Comparison of ENCODE assay signal across 11 cellular contexts in genomic region chr9:106753155-106753671, GRCh38.
DNase-seq lines count a peak whose midpoint lies in the region; ATAC-seq, FAIRE-seq and TF ChIP-seq lines count a peak whose summit lies in the region.
"Had no signal": no experiment of that assay in that cellular context is flagged by ENCODE, and none has a peak within 500 bp of the region (broad histone marks: within the 10 kb centered on the region; RNA-seq: fewer than 3 reads in every experiment).

No MANE protein-coding gene starts in this region.

- no peak overlapping the region for H3K27ac Mint-ChIP-seq in chondrocyte (ENCODE audit: unreplicated experiment)

- H3K27me3 Mint-ChIP-seq in chondrocyte (ENCODE audit: low read depth) = no peaks in the 10 kb centered on the region

- ATAC-seq in GM21390 (IDR thresholded peaks at IDR 0.05; ENCODE audit: unreplicated experiment) = peak; percentile 82
- ATAC-seq in HG03196 (IDR thresholded peaks at IDR 0.05; ENCODE audit: unreplicated experiment) = peak; percentile 77
- no peak for ATAC-seq in Right ventricle myocardium inferior

- peaks cover 10% of the 10 kb centered on the region for H3K4me1 Mint-ChIP-seq in chondrocyte (ENCODE audit: low read depth)

- TF ChIP-seq POLR2A in GM12891 (IDR thresholded peaks at IDR 0.05; ENCODE audit: low read depth, low read length) = no peak

- TF ChIP-seq CTCF in choroid plexus epithelial cell (conservative IDR thresholded peaks at IDR 0.05; ENCODE audit: low read depth, low read length) (no peak), chondrocyte (IDR thresholded peaks at IDR 0.05) (no peak)

- no peak overlapping the region for H3K4me3 Mint-ChIP-seq in chondrocyte (ENCODE audit: unreplicated experiment)
- H3K4me3 Mint-ChIP-seq: natural killer cell had no signal

- H3K4me3 ChIP-seq in choroid plexus epithelial cell (ENCODE audit: low read depth, low read length) = no peak overlapping the region

- peak; percentile 85 for FAIRE-seq in GM12891 (lab: Jason Lieb, UNC)

- no peaks in the 10 kb centered on the region for H3K36me3 Mint-ChIP-seq in chondrocyte (ENCODE audit: low read depth)
- H3K36me3 Mint-ChIP-seq: natural killer cell had no signal

- intact Hi-C loops in Right ventricle myocardium inferior (cut with DNase I) = no loop called here

- DNase-seq in GM12891 (ENCODE audit: insufficient read length, low spot score) = peak; percentile 26
- DNase-seq in choroid plexus epithelial cell (ENCODE audit: low read depth) = peak; percentile 18
- DNase-seq in islet precursor cell = no peak
- no peak for DNase-seq in chondrocyte (ENCODE audit: low spot score)
- no peak for DNase-seq in Right ventricle myocardium inferior (ENCODE audit: missing footprints)
- no peak for DNase-seq in activated gamma-delta T cell treated with Interleukin-2 at 50 U/mL for 16 hours
- DNase-seq: effector CD8-positive, alpha-beta T cell; natural killer cell; NCI-H187 had no signal

- H3K9me3 Mint-ChIP-seq in chondrocyte (ENCODE audit: low read depth) = no peaks in the 10 kb centered on the region
- H3K9me3 Mint-ChIP-seq: natural killer cell had no signal

TF ChIP-seq in GM12891, 5 proteins besides CTCF, POLR2A, EP300 and RAD21:
- TF ChIP-seq POLR2AphosphoS5 (IDR thresholded peaks at IDR 0.05; ENCODE audit: low read depth, low read length) = no peak
- TF ChIP-seq POU2F2 (IDR thresholded peaks at IDR 0.05; ENCODE audit: low read depth, low read length) = peak; percentile 58; the same call in 1 of the 2 replicates
- peak; percentile 82 for TF ChIP-seq PAX5 (IDR thresholded peaks at IDR 0.05; ENCODE audit: insufficient read depth, low read length, severe bottlenecking)
- no peak for TF ChIP-seq TAF1 (IDR thresholded peaks at IDR 0.05; ENCODE audit: low read depth, low read length)
- TF ChIP-seq SPI1 (IDR thresholded peaks at IDR 0.05; ENCODE audit: low read depth, low read length) = peak; percentile 90

Comparison
In these comparisons a context has a peak if more than half of its experiments do, and no peak if none do; other contexts are left out.
1. DNase-seq: peak in GM12891 (single experiment) and choroid plexus epithelial cell (single experiment); none in islet precursor cell (single experiment), chondrocyte (single experiment), Right ventricle myocardium inferior (single experiment) and activated gamma-delta T cell treated with Interleukin-2 at 50 U/mL for 16 hours (single experiment).